In genomic region chr3:66144792-66145733, GRCh38 we compare ENCODE assay signal across 19 cellular contexts.
DNase-seq lines count a peak whose midpoint lies in the region; ATAC-seq, FAIRE-seq and TF ChIP-seq lines count a peak whose summit lies in the region.
"Had no signal": no experiment of that assay in that cellular context is flagged by ENCODE, and none has a peak within 500 bp of the region (broad histone marks: within the 10 kb centered on the region; RNA-seq: fewer than 3 reads in every experiment).

No MANE protein-coding gene starts in this region.

- TF ChIP-seq CTCF in MCF 10A (IDR thresholded peaks at IDR 0.05; ENCODE audit: unreplicated experiment): no peak
- no peak for TF ChIP-seq CTCF in breast epithelium (IDR thresholded peaks at IDR 0.05)
- TF ChIP-seq CTCF in upper lobe of left lung (IDR thresholded peaks at IDR 0.05): no peak

- H3K27me3 ChIP-seq in breast epithelium: no peaks in the 10 kb centered on the region
- H3K27me3 ChIP-seq in upper lobe of left lung: no peaks in the 10 kb centered on the region
- H3K27me3 ChIP-seq: adrenal gland, heart right ventricle, tibial nerve had no signal

- TF ChIP-seq EP300 in upper lobe of left lung (IDR thresholded peaks at IDR 0.05): no peak

- no peak overlapping the region for H3K27ac Mint-ChIP-seq in MCF 10A (ENCODE audit: low read depth, unreplicated experiment)
- H3K27ac Mint-ChIP-seq: activated T-helper 17 cell treated with anti-CD3 and anti-CD28 coated beads, Interleukin-2, amount 50 U/mL, for 72 hours; CD8-positive, alpha-beta memory T cell had no signal

- WGBS in upper lobe of left lung, 2 donors: 78 to 86% methylated on average over 4 of the region's 4 CpGs

- H3K27ac ChIP-seq in breast epithelium: no peak overlapping the region
- no peak overlapping the region for H3K27ac ChIP-seq in upper lobe of left lung
- H3K27ac ChIP-seq: adrenal gland, heart right ventricle, skin epidermis, tibial nerve, WERI-Rb-1 had no signal

- H3K36me3 ChIP-seq in breast epithelium (no peaks in the 10 kb centered on the region), upper lobe of left lung (no peaks in the 10 kb centered on the region)
- H3K36me3 ChIP-seq: adrenal gland, heart right ventricle, tibial nerve, WERI-Rb-1 had no signal

- ATAC-seq in SK-N-SH treated with all-trans-retinoic acid at 6 μM for 48 hours (peak; percentile 42; the same call in 1 of the 3 replicates), HG03354 (IDR thresholded peaks at IDR 0.05; ENCODE audit: poor library complexity, severe bottlenecking, unreplicated experiment) (no peak), upper lobe of left lung (ENCODE audit: low FRiP score in 2 of 2) (no peak)
- ATAC-seq: activated T-helper 17 cell treated with anti-CD3 and anti-CD28 coated beads, Interleukin-2, amount 50 U/mL, for 72 hours had no signal

- H3K4me3 Mint-ChIP-seq in MCF 10A (ENCODE audit: unreplicated experiment): no peak overlapping the region
- H3K4me3 Mint-ChIP-seq: activated T-helper 17 cell treated with anti-CD3 and anti-CD28 coated beads, Interleukin-2, amount 50 U/mL, for 72 hours; CD8-positive, alpha-beta memory T cell had no signal

- CTCF ChIA-PET in MCF 10A (lab: Yijun Ruan, JAX): interaction anchor here (0.5 to 1.2 kb wide), 4 partner anchors 98 to 719 kb away, joined by 3 to 5 read pairs (median 4); no protein-coding TSS in a partner anchor

- TF ChIP-seq POLR2A in breast epithelium (IDR thresholded peaks at IDR 0.05) (no peak), upper lobe of left lung (IDR thresholded peaks at IDR 0.05) (no peak)

- no peaks in the 10 kb centered on the region for H3K9me3 Mint-ChIP-seq in MCF 10A (ENCODE audit: unreplicated experiment)
- H3K9me3 Mint-ChIP-seq: activated T-helper 17 cell treated with anti-CD3 and anti-CD28 coated beads, Interleukin-2, amount 50 U/mL, for 72 hours had no signal

- H3K36me3 Mint-ChIP-seq in MCF 10A (ENCODE audit: insufficient read depth, unreplicated experiment): peaks cover 6% of the 10 kb centered on the region
- H3K36me3 Mint-ChIP-seq: CD8-positive, alpha-beta memory T cell had no signal

- H3K4me3 ChIP-seq in breast epithelium: no peak overlapping the region
- H3K4me3 ChIP-seq in upper lobe of left lung: no peak overlapping the region
- H3K4me3 ChIP-seq: adrenal gland, heart right ventricle, skin epidermis, tibial nerve had no signal

- FAIRE-seq in urothelium cell line (lab: Jason Lieb, UNC) (no peak), HTR-8/SVneo (lab: Jason Lieb, UNC) (no peak)

- no TSS peak for BruUV-seq in MCF 10A (replicated peaks; lab: Mats Ljungman, UMichigan)

- peaks cover 7% of the 10 kb centered on the region for H3K4me1 Mint-ChIP-seq in MCF 10A (ENCODE audit: insufficient read depth, unreplicated experiment)
- H3K4me1 Mint-ChIP-seq: activated T-helper 17 cell treated with anti-CD3 and anti-CD28 coated beads, Interleukin-2, amount 50 U/mL, for 72 hours; CD8-positive, alpha-beta memory T cell had no signal

- peaks cover 6% of the 10 kb centered on the region for H3K27me3 Mint-ChIP-seq in MCF 10A (ENCODE audit: insufficient read depth, unreplicated experiment)
- H3K27me3 Mint-ChIP-seq: activated T-helper 17 cell treated with anti-CD3 and anti-CD28 coated beads, Interleukin-2, amount 50 U/mL, for 72 hours had no signal

- H3K9me3 ChIP-seq in breast epithelium: no peaks in the 10 kb centered on the region
- H3K9me3 ChIP-seq in upper lobe of left lung: no peaks in the 10 kb centered on the region
- H3K9me3 ChIP-seq: adrenal gland, tibial nerve had no signal

- DNase-seq in MCF 10A (ENCODE audit: unreplicated experiment) (peak; percentile 16), breast epithelium (ENCODE audit: low spot score in 2 of 2) (no peak), fibroblast of peridontal ligament (ENCODE audit: extremely low read depth) (peak; percentile 49), urothelium cell line (ENCODE audit: low spot score) (peak; percentile 29), HTR-8/SVneo (ENCODE audit: insufficient read length, low spot score) (no peak), upper lobe of left lung (no peak)
- DNase-seq: adrenal gland; CD8-positive, alpha-beta memory T cell; heart right ventricle; NCI-H1694; NCI-H524 treated with DMSO at 0.1 percent for 48 hours; nucleus accumbens; OCI-M1; WERI-Rb-1 had no signal

- POLR2A ChIA-PET in MCF 10A (lab: Yijun Ruan, JAX): interaction anchor here (0.6 to 0.7 kb wide), 2 partner anchors 9 to 375 kb away, joined by 3 read pairs; no protein-coding TSS in a partner anchor

- intact Hi-C loops in MCF 10A (cut with micrococcal nuclease): no loop called here
- intact Hi-C loops in breast epithelium (cut with DNase I; ENCODE audit: low total_unique reads): no loop called here

- no peaks in the 10 kb centered on the region for H3K4me1 ChIP-seq in breast epithelium
- H3K4me1 ChIP-seq in upper lobe of left lung: no peaks in the 10 kb centered on the region
- H3K4me1 ChIP-seq: adrenal gland, tibial nerve had no signal

TF ChIP-seq in SK-N-SH treated with all-trans-retinoic acid at 6 μM for 48 hours, 23 proteins besides CTCF, POLR2A, EP300 and RAD21:
- no peak for TF ChIP-seq PPARA (CRISPR knock-in tag; IDR thresholded peaks at IDR 0.05; ENCODE audit: borderline replicate concordance)
TF ChIP-seq in SK-N-SH treated with all-trans-retinoic acid at 6 μM for 48 hours: peak in this region for 0.

Comparison
In these comparisons a context has a peak if more than half of its experiments do, and no peak if none do; other contexts are left out.
1. DNase-seq: peak in MCF 10A (single experiment), fibroblast of peridontal ligament (single experiment) and urothelium cell line (single experiment); none in breast epithelium (0 of 2), HTR-8/SVneo (single experiment) and upper lobe of left lung (0 of 2).